ENCODE assay signal across 10 cellular contexts in genomic region chr17:47860396-47860795, GRCh38. TPM values are rescaled to one million over a fixed set of nuclear protein-coding genes. Genes with fewer than 3 reads are reported as not detected.
"Had no signal": no experiment of that assay in that cellular context is flagged by ENCODE, and none has a peak within 500 bp of the region (broad histone marks: within the 10 kb centered on the region; RNA-seq: fewer than 3 reads in every experiment).

No MANE protein-coding gene starts in this region.

- H3K36me3 ChIP-seq: HAP-1 had no signal

- H2AFZ ChIP-seq: GM23248 had no signal

- H3K9me3 ChIP-seq: HAP-1 had no signal

- H3K9ac ChIP-seq: GM23248 had no signal

- ATAC-seq: HCT116, HepG2, K562 had no signal

- H3K27ac ChIP-seq: GM23248, HL-60 had no signal

- DNase-seq: GM23248, GOT3, H7, HFFc6, KG1 had no signal

- H3K4me1 ChIP-seq: HAP-1 had no signal

- H3K4me3 ChIP-seq: GM23248, HAP-1, K562 had no signal

- H3K27ac Mint-ChIP-seq: HFFc6 had no signal

- H3K4me3 Mint-ChIP-seq: HFFc6 had no signal

RNA-seq across cellular contexts. Expression of gene SP6, which starts 9.4 kb away (rescaled TPM):
- total RNA-seq: GM23248 had no signal
- polyA plus RNA-seq: GM23248 had no signal

RNA-seq across cellular contexts. Expression of gene LRRC46, which starts 28.9 kb away (rescaled TPM):
- total RNA-seq: GM23248 had no signal
